1 cellular context compared by ENCODE assay signal in the genomic region with DNA sequence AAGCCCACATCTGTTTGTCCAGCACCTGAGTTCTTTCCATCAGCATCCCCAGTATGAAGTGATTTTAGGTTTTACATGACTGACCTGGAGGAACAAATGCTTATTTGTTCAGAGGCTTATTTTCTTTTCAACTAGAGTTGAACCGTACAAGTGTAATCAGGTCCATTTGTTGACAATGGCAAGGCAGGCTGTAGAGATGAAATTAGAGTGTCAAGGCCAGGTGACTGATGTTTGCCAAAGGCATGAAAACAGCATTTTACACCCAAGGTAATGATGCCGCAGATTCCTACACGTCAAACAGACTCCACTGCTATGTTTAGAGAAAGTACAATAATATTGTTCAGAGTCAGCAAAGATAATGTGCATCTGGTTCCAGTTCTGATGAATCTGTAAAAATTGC.
TF ChIP-seq lines count a peak whose summit lies in the region.

No MANE protein-coding gene starts in this region.

TF ChIP-seq in HepG2, 621 proteins besides CTCF, POLR2A, EP300 and RAD21 (continued from another document and continues in another):
- TF ChIP-seq, protein P1, sequence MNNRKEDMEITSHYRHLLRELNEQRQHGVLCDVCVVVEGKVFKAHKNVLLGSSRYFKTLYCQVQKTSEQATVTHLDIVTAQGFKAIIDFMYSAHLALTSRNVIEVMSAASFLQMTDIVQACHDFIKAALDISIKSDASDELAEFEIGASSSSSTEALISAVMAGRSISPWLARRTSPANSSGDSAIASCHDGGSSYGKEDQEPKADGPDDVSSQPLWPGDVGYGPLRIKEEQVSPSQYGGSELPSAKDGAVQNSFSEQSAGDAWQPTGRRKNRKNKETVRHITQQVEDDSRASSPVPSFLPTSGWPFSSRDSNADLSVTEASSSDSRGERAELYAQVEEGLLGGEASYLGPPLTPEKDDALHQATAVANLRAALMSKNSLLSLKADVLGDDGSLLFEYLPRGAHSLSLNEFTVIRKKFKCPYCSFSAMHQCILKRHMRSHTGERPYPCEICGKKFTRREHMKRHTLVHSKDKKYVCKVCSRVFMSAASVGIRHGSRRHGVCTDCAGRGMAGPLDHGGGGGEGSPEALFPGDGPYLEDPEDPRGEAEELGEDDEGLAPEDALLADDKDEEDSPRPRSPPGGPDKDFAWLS (CRISPR knock-in tag; IDR thresholded peaks at IDR 0.05; ENCODE audit: borderline replicate concordance) = no peak
- TF ChIP-seq PHF21A (CRISPR knock-in tag; IDR thresholded peaks at IDR 0.05) = no peak
- 0 out of 2 replicates have a peak, but pooled peaks have one; percentile 29 for TF ChIP-seq ZNF33A (CRISPR knock-in tag; IDR thresholded peaks at IDR 0.05; ENCODE audit: borderline replicate concordance)
- peak; percentile 61 for TF ChIP-seq TEAD3 (CRISPR knock-in tag; optimal IDR thresholded peaks at IDR 0.05; ENCODE audit: borderline replicate concordance)
- TF ChIP-seq, protein P2, sequence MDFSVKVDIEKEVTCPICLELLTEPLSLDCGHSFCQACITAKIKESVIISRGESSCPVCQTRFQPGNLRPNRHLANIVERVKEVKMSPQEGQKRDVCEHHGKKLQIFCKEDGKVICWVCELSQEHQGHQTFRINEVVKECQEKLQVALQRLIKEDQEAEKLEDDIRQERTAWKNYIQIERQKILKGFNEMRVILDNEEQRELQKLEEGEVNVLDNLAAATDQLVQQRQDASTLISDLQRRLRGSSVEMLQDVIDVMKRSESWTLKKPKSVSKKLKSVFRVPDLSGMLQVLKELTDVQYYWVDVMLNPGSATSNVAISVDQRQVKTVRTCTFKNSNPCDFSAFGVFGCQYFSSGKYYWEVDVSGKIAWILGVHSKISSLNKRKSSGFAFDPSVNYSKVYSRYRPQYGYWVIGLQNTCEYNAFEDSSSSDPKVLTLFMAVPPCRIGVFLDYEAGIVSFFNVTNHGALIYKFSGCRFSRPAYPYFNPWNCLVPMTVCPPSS (IDR thresholded peaks at IDR 0.05) = no peak
- TF ChIP-seq FOSL2 (CRISPR knock-in tag; IDR thresholded peaks at IDR 0.05) = peak; percentile 53
- no peak for TF ChIP-seq SIN3A (IDR thresholded peaks at IDR 0.05; ENCODE audit: borderline replicate concordance, low read depth, low read length)
- TF ChIP-seq RCOR2 (CRISPR knock-in tag; IDR thresholded peaks at IDR 0.05) = peak; percentile 77; the same call in 1 of the 2 replicates
- TF ChIP-seq, protein P3, sequence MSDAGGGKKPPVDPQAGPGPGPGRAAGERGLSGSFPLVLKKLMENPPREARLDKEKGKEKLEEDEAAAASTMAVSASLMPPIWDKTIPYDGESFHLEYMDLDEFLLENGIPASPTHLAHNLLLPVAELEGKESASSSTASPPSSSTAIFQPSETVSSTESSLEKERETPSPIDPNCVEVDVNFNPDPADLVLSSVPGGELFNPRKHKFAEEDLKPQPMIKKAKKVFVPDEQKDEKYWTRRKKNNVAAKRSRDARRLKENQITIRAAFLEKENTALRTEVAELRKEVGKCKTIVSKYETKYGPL (CRISPR knock-in tag; IDR thresholded peaks at IDR 0.05) = no peak
- TF ChIP-seq ZBTB20 (CRISPR knock-in tag; IDR thresholded peaks at IDR 0.05; ENCODE audit: borderline replicate concordance, low read depth) = peak; percentile 62; the same call in 1 of the 2 replicates
- TF ChIP-seq ZNF335 (CRISPR knock-in tag; IDR thresholded peaks at IDR 0.05) = no peak
- TF ChIP-seq ZMAT3 (CRISPR knock-in tag; conservative IDR thresholded peaks at IDR 0.05) = no peak
- TF ChIP-seq FOXA3 (CRISPR knock-in tag; IDR thresholded peaks at IDR 0.05) = peak; percentile 93
- no peak for TF ChIP-seq MYC (CRISPR knock-in tag; IDR thresholded peaks at IDR 0.05; ENCODE audit: borderline replicate concordance)
- TF ChIP-seq, protein P4, sequence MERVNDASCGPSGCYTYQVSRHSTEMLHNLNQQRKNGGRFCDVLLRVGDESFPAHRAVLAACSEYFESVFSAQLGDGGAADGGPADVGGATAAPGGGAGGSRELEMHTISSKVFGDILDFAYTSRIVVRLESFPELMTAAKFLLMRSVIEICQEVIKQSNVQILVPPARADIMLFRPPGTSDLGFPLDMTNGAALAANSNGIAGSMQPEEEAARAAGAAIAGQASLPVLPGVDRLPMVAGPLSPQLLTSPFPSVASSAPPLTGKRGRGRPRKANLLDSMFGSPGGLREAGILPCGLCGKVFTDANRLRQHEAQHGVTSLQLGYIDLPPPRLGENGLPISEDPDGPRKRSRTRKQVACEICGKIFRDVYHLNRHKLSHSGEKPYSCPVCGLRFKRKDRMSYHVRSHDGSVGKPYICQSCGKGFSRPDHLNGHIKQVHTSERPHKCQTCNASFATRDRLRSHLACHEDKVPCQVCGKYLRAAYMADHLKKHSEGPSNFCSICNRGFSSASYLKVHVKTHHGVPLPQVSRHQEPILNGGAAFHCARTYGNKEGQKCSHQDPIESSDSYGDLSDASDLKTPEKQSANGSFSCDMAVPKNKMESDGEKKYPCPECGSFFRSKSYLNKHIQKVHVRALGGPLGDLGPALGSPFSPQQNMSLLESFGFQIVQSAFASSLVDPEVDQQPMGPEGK (CRISPR knock-in tag; IDR thresholded peaks at IDR 0.05) = no peak
- no peak for TF ChIP-seq KLF6 (CRISPR knock-in tag; IDR thresholded peaks at IDR 0.05)
- TF ChIP-seq, protein P5, sequence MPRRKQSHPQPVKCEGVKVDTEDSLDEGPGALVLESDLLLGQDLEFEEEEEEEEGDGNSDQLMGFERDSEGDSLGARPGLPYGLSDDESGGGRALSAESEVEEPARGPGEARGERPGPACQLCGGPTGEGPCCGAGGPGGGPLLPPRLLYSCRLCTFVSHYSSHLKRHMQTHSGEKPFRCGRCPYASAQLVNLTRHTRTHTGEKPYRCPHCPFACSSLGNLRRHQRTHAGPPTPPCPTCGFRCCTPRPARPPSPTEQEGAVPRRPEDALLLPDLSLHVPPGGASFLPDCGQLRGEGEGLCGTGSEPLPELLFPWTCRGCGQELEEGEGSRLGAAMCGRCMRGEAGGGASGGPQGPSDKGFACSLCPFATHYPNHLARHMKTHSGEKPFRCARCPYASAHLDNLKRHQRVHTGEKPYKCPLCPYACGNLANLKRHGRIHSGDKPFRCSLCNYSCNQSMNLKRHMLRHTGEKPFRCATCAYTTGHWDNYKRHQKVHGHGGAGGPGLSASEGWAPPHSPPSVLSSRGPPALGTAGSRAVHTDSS (CRISPR knock-in tag; conservative IDR thresholded peaks at IDR 0.05) = no peak
- TF ChIP-seq ZNF234 (CRISPR knock-in tag; conservative IDR thresholded peaks at IDR 0.05) = no peak
- no peak for TF ChIP-seq ZNF75D (CRISPR knock-in tag; IDR thresholded peaks at IDR 0.05; ENCODE audit: borderline replicate concordance)
- no peak for TF ChIP-seq ZFYVE20 (CRISPR knock-in tag; IDR thresholded peaks at IDR 0.05; ENCODE audit: borderline replicate concordance, low read depth)
- TF ChIP-seq ZNF10 (CRISPR knock-in tag; IDR thresholded peaks at IDR 0.05; ENCODE audit: borderline replicate concordance, low read depth) = no peak
- no peak for TF ChIP-seq ZNF558 (CRISPR knock-in tag; IDR thresholded peaks at IDR 0.05; ENCODE audit: borderline replicate concordance)
- TF ChIP-seq KDM2A (CRISPR knock-in tag; IDR thresholded peaks at IDR 0.05; ENCODE audit: borderline replicate concordance, low read depth) = no peak
- TF ChIP-seq, protein P6, sequence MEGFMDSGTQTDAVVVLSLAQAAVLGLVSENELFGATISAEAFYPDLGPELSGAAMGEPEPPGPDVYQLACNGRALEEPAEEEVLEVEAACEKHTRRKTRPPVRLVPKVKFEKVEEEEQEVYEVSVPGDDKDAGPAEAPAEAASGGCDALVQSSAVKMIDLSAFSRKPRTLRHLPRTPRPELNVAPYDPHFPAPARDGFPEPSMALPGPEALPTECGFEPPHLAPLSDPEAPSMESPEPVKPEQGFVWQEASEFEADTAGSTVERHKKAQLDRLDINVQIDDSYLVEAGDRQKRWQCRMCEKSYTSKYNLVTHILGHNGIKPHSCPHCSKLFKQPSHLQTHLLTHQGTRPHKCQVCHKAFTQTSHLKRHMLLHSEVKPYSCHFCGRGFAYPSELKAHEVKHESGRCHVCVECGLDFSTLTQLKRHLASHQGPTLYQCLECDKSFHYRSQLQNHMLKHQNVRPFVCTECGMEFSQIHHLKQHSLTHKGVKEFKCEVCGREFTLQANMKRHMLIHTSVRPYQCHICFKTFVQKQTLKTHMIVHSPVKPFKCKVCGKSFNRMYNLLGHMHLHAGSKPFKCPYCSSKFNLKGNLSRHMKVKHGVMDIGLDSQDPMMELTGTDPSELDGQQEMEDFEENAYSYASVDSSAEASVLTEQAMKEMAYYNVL (CRISPR knock-in tag; IDR thresholded peaks at IDR 0.05; ENCODE audit: borderline replicate concordance) = peak; percentile 67; the same call in 1 of the 2 replicates
- TF ChIP-seq, protein P7, sequence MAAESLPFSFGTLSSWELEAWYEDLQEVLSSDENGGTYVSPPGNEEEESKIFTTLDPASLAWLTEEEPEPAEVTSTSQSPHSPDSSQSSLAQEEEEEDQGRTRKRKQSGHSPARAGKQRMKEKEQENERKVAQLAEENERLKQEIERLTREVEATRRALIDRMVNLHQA (CRISPR knock-in tag; IDR thresholded peaks at IDR 0.05) = no peak
- no peak for TF ChIP-seq ZNF207 (IDR thresholded peaks at IDR 0.05; ENCODE audit: borderline replicate concordance)
- TF ChIP-seq NCOR1 (IDR thresholded peaks at IDR 0.05; ENCODE audit: borderline replicate concordance, low read length) = no peak
- TF ChIP-seq TGIF2 (CRISPR knock-in tag; IDR thresholded peaks at IDR 0.05) = no peak
- TF ChIP-seq, protein P8, sequence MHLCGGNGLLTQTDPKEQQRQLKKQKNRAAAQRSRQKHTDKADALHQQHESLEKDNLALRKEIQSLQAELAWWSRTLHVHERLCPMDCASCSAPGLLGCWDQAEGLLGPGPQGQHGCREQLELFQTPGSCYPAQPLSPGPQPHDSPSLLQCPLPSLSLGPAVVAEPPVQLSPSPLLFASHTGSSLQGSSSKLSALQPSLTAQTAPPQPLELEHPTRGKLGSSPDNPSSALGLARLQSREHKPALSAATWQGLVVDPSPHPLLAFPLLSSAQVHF (CRISPR knock-in tag; IDR thresholded peaks at IDR 0.05) = no peak
- TF ChIP-seq CHD2 (IDR thresholded peaks at IDR 0.05; ENCODE audit: low read depth, low read length) = no peak
- TF ChIP-seq, protein P9, sequence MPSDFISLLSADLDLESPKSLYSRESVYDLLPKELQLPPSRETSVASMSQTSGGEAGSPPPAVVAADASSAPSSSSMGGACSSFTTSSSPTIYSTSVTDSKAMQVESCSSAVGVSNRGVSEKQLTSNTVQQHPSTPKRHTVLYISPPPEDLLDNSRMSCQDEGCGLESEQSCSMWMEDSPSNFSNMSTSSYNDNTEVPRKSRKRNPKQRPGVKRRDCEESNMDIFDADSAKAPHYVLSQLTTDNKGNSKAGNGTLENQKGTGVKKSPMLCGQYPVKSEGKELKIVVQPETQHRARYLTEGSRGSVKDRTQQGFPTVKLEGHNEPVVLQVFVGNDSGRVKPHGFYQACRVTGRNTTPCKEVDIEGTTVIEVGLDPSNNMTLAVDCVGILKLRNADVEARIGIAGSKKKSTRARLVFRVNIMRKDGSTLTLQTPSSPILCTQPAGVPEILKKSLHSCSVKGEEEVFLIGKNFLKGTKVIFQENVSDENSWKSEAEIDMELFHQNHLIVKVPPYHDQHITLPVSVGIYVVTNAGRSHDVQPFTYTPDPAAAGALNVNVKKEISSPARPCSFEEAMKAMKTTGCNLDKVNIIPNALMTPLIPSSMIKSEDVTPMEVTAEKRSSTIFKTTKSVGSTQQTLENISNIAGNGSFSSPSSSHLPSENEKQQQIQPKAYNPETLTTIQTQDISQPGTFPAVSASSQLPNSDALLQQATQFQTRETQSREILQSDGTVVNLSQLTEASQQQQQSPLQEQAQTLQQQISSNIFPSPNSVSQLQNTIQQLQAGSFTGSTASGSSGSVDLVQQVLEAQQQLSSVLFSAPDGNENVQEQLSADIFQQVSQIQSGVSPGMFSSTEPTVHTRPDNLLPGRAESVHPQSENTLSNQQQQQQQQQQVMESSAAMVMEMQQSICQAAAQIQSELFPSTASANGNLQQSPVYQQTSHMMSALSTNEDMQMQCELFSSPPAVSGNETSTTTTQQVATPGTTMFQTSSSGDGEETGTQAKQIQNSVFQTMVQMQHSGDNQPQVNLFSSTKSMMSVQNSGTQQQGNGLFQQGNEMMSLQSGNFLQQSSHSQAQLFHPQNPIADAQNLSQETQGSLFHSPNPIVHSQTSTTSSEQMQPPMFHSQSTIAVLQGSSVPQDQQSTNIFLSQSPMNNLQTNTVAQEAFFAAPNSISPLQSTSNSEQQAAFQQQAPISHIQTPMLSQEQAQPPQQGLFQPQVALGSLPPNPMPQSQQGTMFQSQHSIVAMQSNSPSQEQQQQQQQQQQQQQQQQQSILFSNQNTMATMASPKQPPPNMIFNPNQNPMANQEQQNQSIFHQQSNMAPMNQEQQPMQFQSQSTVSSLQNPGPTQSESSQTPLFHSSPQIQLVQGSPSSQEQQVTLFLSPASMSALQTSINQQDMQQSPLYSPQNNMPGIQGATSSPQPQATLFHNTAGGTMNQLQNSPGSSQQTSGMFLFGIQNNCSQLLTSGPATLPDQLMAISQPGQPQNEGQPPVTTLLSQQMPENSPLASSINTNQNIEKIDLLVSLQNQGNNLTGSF (CRISPR knock-in tag; IDR thresholded peaks at IDR 0.05) = no peak
- TF ChIP-seq, protein P10, sequence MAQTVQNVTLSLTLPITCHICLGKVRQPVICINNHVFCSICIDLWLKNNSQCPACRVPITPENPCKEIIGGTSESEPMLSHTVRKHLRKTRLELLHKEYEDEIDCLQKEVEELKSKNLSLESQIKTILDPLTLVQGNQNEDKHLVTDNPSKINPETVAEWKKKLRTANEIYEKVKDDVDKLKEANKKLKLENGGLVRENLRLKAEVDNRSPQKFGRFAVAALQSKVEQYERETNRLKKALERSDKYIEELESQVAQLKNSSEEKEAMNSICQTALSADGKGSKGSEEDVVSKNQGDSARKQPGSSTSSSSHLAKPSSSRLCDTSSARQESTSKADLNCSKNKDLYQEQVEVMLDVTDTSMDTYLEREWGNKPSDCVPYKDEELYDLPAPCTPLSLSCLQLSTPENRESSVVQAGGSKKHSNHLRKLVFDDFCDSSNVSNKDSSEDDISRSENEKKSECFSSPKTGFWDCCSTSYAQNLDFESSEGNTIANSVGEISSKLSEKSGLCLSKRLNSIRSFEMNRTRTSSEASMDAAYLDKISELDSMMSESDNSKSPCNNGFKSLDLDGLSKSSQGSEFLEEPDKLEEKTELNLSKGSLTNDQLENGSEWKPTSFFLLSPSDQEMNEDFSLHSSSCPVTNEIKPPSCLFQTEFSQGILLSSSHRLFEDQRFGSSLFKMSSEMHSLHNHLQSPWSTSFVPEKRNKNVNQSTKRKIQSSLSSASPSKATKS (CRISPR knock-in tag; IDR thresholded peaks at IDR 0.05) = no peak
- no peak for TF ChIP-seq SRSF9 (IDR thresholded peaks at IDR 0.05; ENCODE audit: borderline replicate concordance, insufficient read depth, low read depth, low read length, poor library complexity, severe bottlenecking)
- TF ChIP-seq ZFY (CRISPR knock-in tag; IDR thresholded peaks at IDR 0.05) = no peak
- TF ChIP-seq, protein P11, sequence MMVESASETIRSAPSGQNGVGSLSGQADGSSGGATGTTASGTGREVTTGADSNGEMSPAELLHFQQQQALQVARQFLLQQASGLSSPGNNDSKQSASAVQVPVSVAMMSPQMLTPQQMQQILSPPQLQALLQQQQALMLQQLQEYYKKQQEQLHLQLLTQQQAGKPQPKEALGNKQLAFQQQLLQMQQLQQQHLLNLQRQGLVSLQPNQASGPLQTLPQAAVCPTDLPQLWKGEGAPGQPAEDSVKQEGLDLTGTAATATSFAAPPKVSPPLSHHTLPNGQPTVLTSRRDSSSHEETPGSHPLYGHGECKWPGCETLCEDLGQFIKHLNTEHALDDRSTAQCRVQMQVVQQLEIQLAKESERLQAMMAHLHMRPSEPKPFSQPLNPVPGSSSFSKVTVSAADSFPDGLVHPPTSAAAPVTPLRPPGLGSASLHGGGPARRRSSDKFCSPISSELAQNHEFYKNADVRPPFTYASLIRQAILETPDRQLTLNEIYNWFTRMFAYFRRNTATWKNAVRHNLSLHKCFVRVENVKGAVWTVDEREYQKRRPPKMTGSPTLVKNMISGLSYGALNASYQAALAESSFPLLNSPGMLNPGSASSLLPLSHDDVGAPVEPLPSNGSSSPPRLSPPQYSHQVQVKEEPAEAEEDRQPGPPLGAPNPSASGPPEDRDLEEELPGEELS (CRISPR knock-in tag; IDR thresholded peaks at IDR 0.05) = peak; percentile 92
